In genomic region chr1:55217226-55217996, GRCh38 we compare ENCODE assay signal across 9 cellular contexts. TPM values are rescaled to one million over a fixed set of nuclear protein-coding genes. Genes with fewer than 3 reads are reported as not detected.
DNase-seq lines count a peak whose midpoint lies in the region; ATAC-seq, FAIRE-seq and TF ChIP-seq lines count a peak whose summit lies in the region.
"Had no signal": no experiment of that assay in that cellular context is flagged by ENCODE, and none has a peak within 500 bp of the region (broad histone marks: within the 10 kb centered on the region; RNA-seq: fewer than 3 reads in every experiment).

No MANE protein-coding gene starts in this region.

- no peak for TF ChIP-seq EP300 in esophagus muscularis mucosa (IDR thresholded peaks at IDR 0.05)

- DNase-seq in CD4-positive, alpha-beta memory T cell = peak; percentile 43 to 65 (median 60)
- DNase-seq in KG1 (lab: John Stamatoyannopoulos, UW) = peak; percentile 72
- DNase-seq in WTC11 (ENCODE audit: low spot score) = no peak
- DNase-seq in mucosa of descending colon = peak in 1 of 3 donors; percentile 46
- no peak for DNase-seq in GM19239 (ENCODE audit: insufficient read length, low spot score)
- no peak for DNase-seq in GM03348 (ENCODE audit: low spot score)
- DNase-seq in esophagus muscularis mucosa (ENCODE audit: extremely low spot score) = no peak

- WGBS in esophagus muscularis mucosa = 53% methylated on average over 6 of the region's 6 CpGs

- no peaks in the 10 kb centered on the region for H3K9me3 ChIP-seq in CD4-positive, alpha-beta memory T cell (ENCODE audit: control insufficient read depth in 1 of 2, low read length in 2 of 2)
- H3K9me3 ChIP-seq in mucosa of descending colon = no peaks in the 10 kb centered on the region
- no peaks in the 10 kb centered on the region for H3K9me3 ChIP-seq in esophagus muscularis mucosa

- peaks cover 0 to 14% of the 10 kb centered on the region in 2 donors for H3K36me3 Mint-ChIP-seq in CD4-positive, alpha-beta memory T cell
- no peaks in the 10 kb centered on the region for H3K36me3 Mint-ChIP-seq in WTC11

- no peaks in the 10 kb centered on the region for H3K36me3 ChIP-seq in CD4-positive, alpha-beta memory T cell (ENCODE audit: insufficient read depth, low read length)
- H3K36me3 ChIP-seq in mucosa of descending colon (ENCODE audit: low read depth) = no peaks in the 10 kb centered on the region
- no peaks in the 10 kb centered on the region for H3K36me3 ChIP-seq in esophagus muscularis mucosa

- no peak for TF ChIP-seq CTCF in WTC11 (IDR thresholded peaks at IDR 0.05)
- TF ChIP-seq CTCF in mucosa of descending colon (IDR thresholded peaks at IDR 0.05) = no peak
- no peak for TF ChIP-seq CTCF in esophagus muscularis mucosa (IDR thresholded peaks at IDR 0.05)

- ATAC-seq in WTC11 = no peak
- peak; percentile 15 for ATAC-seq in mucosa of descending colon
- ATAC-seq in HG03354 (IDR thresholded peaks at IDR 0.05; ENCODE audit: poor library complexity, severe bottlenecking, unreplicated experiment) = no peak

- peak overlapping the region; percentile 11 to 92 (median 66) for H3K4me3 Mint-ChIP-seq in CD4-positive, alpha-beta memory T cell
- no peak overlapping the region for H3K4me3 Mint-ChIP-seq in WTC11

- peaks cover 0 to 2% (median 0%) of the 10 kb centered on the region in 8 donors for H3K9me3 Mint-ChIP-seq in CD4-positive, alpha-beta memory T cell
- H3K9me3 Mint-ChIP-seq in WTC11 = no peaks in the 10 kb centered on the region

- peaks cover 46% of the 10 kb centered on the region for H3K4me1 ChIP-seq in CD4-positive, alpha-beta memory T cell (ENCODE audit: insufficient read depth, low read length)
- H3K4me1 ChIP-seq in mucosa of descending colon (ENCODE audit: low read depth) (peaks cover 3% of the 10 kb centered on the region), esophagus muscularis mucosa (peaks cover 17 to 40% (median 28%) of the 10 kb centered on the region in 4 donors)

- POLR2A ChIA-PET in CD4-positive, alpha-beta memory T cell (lab: Charles Lee; ENCODE audit: partially characterized antibody) = interaction anchor here (1.1 to 3.1 kb wide), 3 partner anchors 8 to 66 kb away, joined by 3 to 13 read pairs (median 4); no protein-coding TSS in a partner anchor
- POLR2A ChIA-PET in WTC11 (lab: Charles Lee) = no interaction called here

- TF ChIP-seq POLR2A in esophagus muscularis mucosa (IDR thresholded peaks at IDR 0.05; ENCODE audit: low read depth) = no peak

- H3K27ac Mint-ChIP-seq in CD4-positive, alpha-beta memory T cell = peak overlapping the region; percentile 72 to 98 (median 91)
- H3K27ac Mint-ChIP-seq in WTC11 = no peak overlapping the region

- intact Hi-C loops in CD4-positive, alpha-beta memory T cell (cut with micrococcal nuclease) = no loop called here
- intact Hi-C loops in mucosa of descending colon (cut with DNase I, micrococcal nuclease) = no loop called here
- intact Hi-C loops in esophagus muscularis mucosa (cut with DNase I) = loop anchor here (5.0 kb wide), 1 partner anchor 60 kb away; no protein-coding TSS in a partner anchor

- no peaks in the 10 kb centered on the region for H3K27me3 Mint-ChIP-seq in CD4-positive, alpha-beta memory T cell
- peaks cover 3% of the 10 kb centered on the region; the same call in 1 of the 2 replicates for H3K27me3 Mint-ChIP-seq in WTC11 (ENCODE audit: low read depth)

- peaks cover 32 to 52% (median 43%) of the 10 kb centered on the region in 4 donors for H3K4me1 Mint-ChIP-seq in CD4-positive, alpha-beta memory T cell
- peaks cover 37% of the 10 kb centered on the region for H3K4me1 Mint-ChIP-seq in WTC11

- CTCF ChIA-PET in CD4-positive, alpha-beta memory T cell (lab: Charles Lee; ENCODE audit: partially characterized antibody) = no interaction called here
- CTCF ChIA-PET in WTC11 (lab: Charles Lee) = no interaction called here

- peak overlapping the region; percentile 35 for H3K27ac ChIP-seq in CD4-positive, alpha-beta memory T cell (ENCODE audit: low read depth, low read length)
- peak overlapping the region in 1 of 4 donors; percentile 30 for H3K27ac ChIP-seq in esophagus muscularis mucosa (replicated peaks in 1 of 4)

- no peak overlapping the region for H3K4me3 ChIP-seq in CD4-positive, alpha-beta memory T cell (ENCODE audit: low read length in 2 of 2)
- H3K4me3 ChIP-seq in mucosa of descending colon (no peak overlapping the region), esophagus muscularis mucosa (no peak overlapping the region)
- H3K4me3 ChIP-seq: skin epidermis had no signal

- FAIRE-seq in GM19239 (lab: Jason Lieb, UNC) = no peak

- no peaks in the 10 kb centered on the region for H3K27me3 ChIP-seq in CD4-positive, alpha-beta memory T cell (ENCODE audit: insufficient read depth, low read length)
- no peaks in the 10 kb centered on the region for H3K27me3 ChIP-seq in esophagus muscularis mucosa

TF ChIP-seq in WTC11, 78 proteins besides CTCF, POLR2A, EP300 and RAD21:
- TF ChIP-seq GABPB1 (CRISPR knock-in tag; IDR thresholded peaks at IDR 0.05) (no peak), AFF4 (CRISPR knock-in tag; IDR thresholded peaks at IDR 0.05; ENCODE audit: borderline replicate concordance) (no peak), PRDM15 (CRISPR knock-in tag; IDR thresholded peaks at IDR 0.05) (peak; percentile 82), HMGA2 (CRISPR knock-in tag; IDR thresholded peaks at IDR 0.05) (peak; percentile 97), SP1 (CRISPR knock-in tag; conservative IDR thresholded peaks at IDR 0.05) (no peak)

RNA-seq across cellular contexts. Expression of gene USP24, which starts 2.2 kb away (rescaled TPM):
- 10 to 100 TPM; 73.2 to 74.2 TPM for total RNA-seq in CD4-positive, alpha-beta memory T cell
- 10 to 100 TPM in 1 of 2 donors, 1 to 10 TPM in 1; 1.6 to 10.9 TPM for polyA plus RNA-seq in CD4-positive, alpha-beta memory T cell
- total RNA-seq in WTC11 (2021) (35.4 to 40.9 TPM (median 37.2 TPM) in 3 replicates), mucosa of descending colon (10 to 100 TPM; 35.5 to 51.1 (median 46.2) TPM), esophagus muscularis mucosa (10 to 100 TPM; 28.3 to 45.3 (median 37.7) TPM)

Comparison
In these comparisons a context has a peak if more than half of its experiments do, and no peak if none do; other contexts are left out.
1. DNase-seq: peak in CD4-positive, alpha-beta memory T cell (5 of 5) and KG1 (single experiment); none in WTC11 (single experiment), GM19239 (single experiment), GM03348 (single experiment) and esophagus muscularis mucosa (single experiment).